1 cellular context compared by ENCODE assay signal in genomic region chr18:75525-76160, GRCh38.
TF ChIP-seq lines count a peak whose summit lies in the region.

No MANE protein-coding gene starts in this region.

TF ChIP-seq in K562, 482 proteins besides CTCF, POLR2A, EP300 and RAD21 (continued from another document):
- TF ChIP-seq MGA (IDR thresholded peaks at IDR 0.05) (peak; percentile 62), E2F6 (IDR thresholded peaks at IDR 0.05; ENCODE audit: borderline replicate concordance in 1 of 2, extremely low read depth in 1 of 2, insufficient read depth in 1 of 2, insufficient read length in 1 of 2, low read depth in 1 of 2, low read length in 1 of 2, poor library complexity in 1 of 2, severe bottlenecking in 1 of 2) (peak in 1 of 2 experiments; percentile 63), CTCFL (IDR thresholded peaks at IDR 0.05; ENCODE audit: borderline replicate concordance, insufficient read depth, low read depth, low read length, poor library complexity, severe bottlenecking) (peak; percentile 59), ZBTB33 (CRISPR knock-in tag; IDR thresholded peaks at IDR 0.05) (0 out of 2 replicates have a peak, but pooled peaks have one; percentile 25)
